In the genomic region with DNA sequence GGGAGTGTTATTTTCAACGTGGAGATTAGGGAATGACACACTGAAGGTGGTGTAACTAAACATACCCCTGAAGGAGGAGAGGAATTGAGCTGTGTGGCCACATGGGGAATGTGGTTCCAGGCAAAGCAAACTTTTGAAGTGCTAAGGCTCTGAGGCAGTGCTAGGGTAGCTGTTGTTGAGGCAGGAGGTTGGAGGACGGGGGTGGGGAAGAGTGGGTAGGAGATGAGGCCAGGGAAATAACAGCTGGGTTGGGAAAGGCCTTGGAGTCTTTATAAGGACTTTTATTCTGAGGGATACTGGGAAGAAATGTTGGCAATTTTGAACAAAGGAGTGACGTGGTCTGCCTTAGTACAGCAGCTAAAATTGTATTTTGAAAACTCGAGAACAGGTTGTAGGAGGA, we compare ENCODE assay signal across 16 cellular contexts. TPM values are rescaled to one million over a fixed set of nuclear protein-coding genes. Genes with fewer than 3 reads are reported as not detected.
DNase-seq lines count a peak whose midpoint lies in the region; ATAC-seq, FAIRE-seq and TF ChIP-seq lines count a peak whose summit lies in the region.
"Had no signal": no experiment of that assay in that cellular context is flagged by ENCODE, and none has a peak within 500 bp of the region (broad histone marks: within the 10 kb centered on the region; RNA-seq: fewer than 3 reads in every experiment).

No MANE protein-coding gene starts in this region.

- H3K27ac ChIP-seq in cardiac muscle cell = peak overlapping the region; percentile 31
- no peak overlapping the region for H3K27ac ChIP-seq in astrocyte (ENCODE audit: low read depth, low read length)
- no peak overlapping the region for H3K27ac ChIP-seq in left lung
- no peak overlapping the region for H3K27ac ChIP-seq in aorta (ENCODE audit: low read depth in 1 of 2, low read length in 2 of 2)
- H3K27ac ChIP-seq: prostate gland, thyroid gland, VCaP had no signal

- intact Hi-C loops in cardiac septum (cut with DNase I) = no loop called here
- intact Hi-C loops in left lung (cut with DNase I) = no loop called here
- intact Hi-C loops in aorta (cut with DNase I) = no loop called here

- H4K20me1 ChIP-seq in astrocyte (ENCODE audit: insufficient read depth, low read length) = peaks cover 22% of the 10 kb centered on the region

- H3K9ac ChIP-seq in astrocyte (ENCODE audit: low read length) = no peak overlapping the region

- H3K9me3 ChIP-seq in cardiac muscle cell (ENCODE audit: low read depth) = no peaks in the 10 kb centered on the region
- no peaks in the 10 kb centered on the region for H3K9me3 ChIP-seq in astrocyte (ENCODE audit: insufficient read depth, low read depth, low read length)
- no peaks in the 10 kb centered on the region for H3K9me3 ChIP-seq in left lung
- no peaks in the 10 kb centered on the region for H3K9me3 ChIP-seq in aorta (ENCODE audit: control insufficient read depth, low read length)
- H3K9me3 ChIP-seq: prostate gland, thyroid gland had no signal

- WGBS in aorta, 2 donors = 37 to 38% methylated on average over 4 of the region's 4 CpGs

- H3K4me1 ChIP-seq in cardiac muscle cell (ENCODE audit: low read depth) (peaks cover 17% of the 10 kb centered on the region), astrocyte (ENCODE audit: insufficient read depth, low read length) (peaks cover 22% of the 10 kb centered on the region), left lung (peaks cover 0 to 17% of the 10 kb centered on the region in 2 donors), aorta (ENCODE audit: control insufficient read depth in 1 of 2, insufficient read depth in 2 of 2, low read length in 2 of 2) (peaks cover 0 to 3% of the 10 kb centered on the region in 2 donors)
- H3K4me1 ChIP-seq: prostate gland had no signal

- H3K4me3 ChIP-seq in cardiac muscle cell (no peak overlapping the region), astrocyte (ENCODE audit: insufficient read depth, low read depth, low read length) (no peak overlapping the region), left lung (no peak overlapping the region), aorta (ENCODE audit: low read length in 2 of 2) (no peak overlapping the region)
- H3K4me3 ChIP-seq: prostate gland, thyroid gland had no signal

- peaks cover 15% of the 10 kb centered on the region for H3K36me3 Mint-ChIP-seq in astrocyte (ENCODE audit: low read depth, unreplicated experiment)

- no peak for FAIRE-seq in astrocyte (lab: Jason Lieb, UNC)
- FAIRE-seq: kidney had no signal

- H3K27me3 Mint-ChIP-seq in astrocyte (ENCODE audit: low read depth, unreplicated experiment) = no peaks in the 10 kb centered on the region

- DNase-seq in cardiac muscle cell (ENCODE audit: low read depth in 1 of 2, low spot score in 1 of 2) (no peak), cardiac septum (ENCODE audit: low spot score) (no peak), astrocyte (ENCODE audit: low read depth) (no peak), left lung (no peak), aorta (no peak), mucosa of gallbladder (ENCODE audit: low spot score) (no peak)
- DNase-seq: Karpas-422, kidney, NCI-H1417, NCI-H2227 treated with DMSO at 0.1 percent for 48 hours, thyroid gland had no signal

- H3K9me3 Mint-ChIP-seq in astrocyte (ENCODE audit: unreplicated experiment) = no peaks in the 10 kb centered on the region
- H3K9me3 Mint-ChIP-seq: activated naive CD4-positive, alpha-beta T cell treated with anti-CD3 and anti-CD28 coated beads, Interleukin-2, amount 50 U/mL, for 72 hours had no signal

- H2AFZ ChIP-seq in astrocyte (ENCODE audit: low read depth, low read length) = no peak overlapping the region

- H3K4me1 Mint-ChIP-seq in astrocyte (ENCODE audit: low read depth, unreplicated experiment) = peaks cover 48% of the 10 kb centered on the region

- H3K27me3 ChIP-seq in cardiac muscle cell = no peaks in the 10 kb centered on the region
- H3K27me3 ChIP-seq in astrocyte (ENCODE audit: insufficient read depth, low read length) = no peaks in the 10 kb centered on the region
- no peaks in the 10 kb centered on the region for H3K27me3 ChIP-seq in left lung
- no peaks in the 10 kb centered on the region for H3K27me3 ChIP-seq in aorta (ENCODE audit: control insufficient read depth in 1 of 2, insufficient read depth in 2 of 2, low read length in 1 of 2)
- H3K27me3 ChIP-seq: thyroid gland had no signal

- ATAC-seq in left lung = peak; percentile 20
- peak; percentile 7 for ATAC-seq in aorta (ENCODE audit: low FRiP score)
- no peak for ATAC-seq in GM18909 (IDR thresholded peaks at IDR 0.05; ENCODE audit: poor library complexity, unreplicated experiment)
- no peak for ATAC-seq in HG03196 (IDR thresholded peaks at IDR 0.05; ENCODE audit: unreplicated experiment)
- ATAC-seq: activated naive CD4-positive, alpha-beta T cell treated with anti-CD3 and anti-CD28 coated beads, Interleukin-2, amount 50 U/mL, for 72 hours had no signal

- H3K36me3 ChIP-seq in cardiac muscle cell (peaks cover 31% of the 10 kb centered on the region), astrocyte (ENCODE audit: insufficient read depth, low read length) (peaks cover 14% of the 10 kb centered on the region), left lung (peaks cover 0 to 77% of the 10 kb centered on the region in 2 donors), aorta (ENCODE audit: control insufficient read depth in 1 of 2, insufficient read depth in 2 of 2, low read length in 1 of 2) (peaks cover 0 to 10% of the 10 kb centered on the region in 2 donors)
- H3K36me3 ChIP-seq: prostate gland had no signal

- peak overlapping the region; percentile 10 for H3K4me3 Mint-ChIP-seq in astrocyte (ENCODE audit: unreplicated experiment)

- H3K79me2 ChIP-seq in astrocyte (ENCODE audit: insufficient read depth, low read length) = peaks cover 64% of the 10 kb centered on the region

- H3K27ac Mint-ChIP-seq in astrocyte (ENCODE audit: unreplicated experiment) = peak overlapping the region; percentile 48

- H3K4me2 ChIP-seq in astrocyte (ENCODE audit: low read length) = no peak overlapping the region

- TF ChIP-seq CTCF in cardiac muscle cell (IDR thresholded peaks at IDR 0.05; ENCODE audit: low read depth, low read length) (no peak), astrocyte (IDR thresholded peaks at IDR 0.05; ENCODE audit: insufficient read depth, low read depth, low read length) (no peak), left lung (IDR thresholded peaks at IDR 0.05) (no peak)

RNA-seq across cellular contexts. Expression of a gene that starts 13.0 kb away (rescaled TPM):
- total RNA-seq in cardiac muscle cell (26.2 and 43.5 TPM in 2 replicates), cardiac septum (62.2 TPM), astrocyte (20.7 and 21.6 TPM in 2 replicates), left lung (10 to 100 TPM; 25.7 to 28.1 TPM), aorta (10 to 100 TPM; 33.9 to 43.5 TPM), mucosa of gallbladder (30.5 TPM)
- polyA plus RNA-seq in cardiac muscle cell (31.0 and 44.5 TPM in 2 replicates), aorta (1 to 10 TPM; 6.9 to 9.8 TPM)

RNA-seq across cellular contexts. Expression of a gene that starts 13.3 kb away (rescaled TPM):
- total RNA-seq in cardiac muscle cell (19.0 and 23.0 TPM in 2 replicates), cardiac septum (11.4 TPM), astrocyte (13.4 and 16.9 TPM in 2 replicates), left lung (10 to 100 TPM; 16.9 to 19.4 TPM), aorta (10 to 100 TPM; 11.8 to 15.1 TPM), mucosa of gallbladder (19.1 TPM)
- polyA plus RNA-seq in cardiac muscle cell (23.1 and 32.8 TPM in 2 replicates), aorta (1 to 10 TPM; 2.3 to 4.5 TPM)

Comparison
In these comparisons a context has a peak if more than half of its experiments do, and no peak if none do; other contexts are left out.
1. ATAC-seq: peak in left lung (single experiment) and aorta (single experiment); none in GM18909 (single experiment) and HG03196 (single experiment).